1 cellular context compared by ENCODE assay signal in the genomic region with DNA sequence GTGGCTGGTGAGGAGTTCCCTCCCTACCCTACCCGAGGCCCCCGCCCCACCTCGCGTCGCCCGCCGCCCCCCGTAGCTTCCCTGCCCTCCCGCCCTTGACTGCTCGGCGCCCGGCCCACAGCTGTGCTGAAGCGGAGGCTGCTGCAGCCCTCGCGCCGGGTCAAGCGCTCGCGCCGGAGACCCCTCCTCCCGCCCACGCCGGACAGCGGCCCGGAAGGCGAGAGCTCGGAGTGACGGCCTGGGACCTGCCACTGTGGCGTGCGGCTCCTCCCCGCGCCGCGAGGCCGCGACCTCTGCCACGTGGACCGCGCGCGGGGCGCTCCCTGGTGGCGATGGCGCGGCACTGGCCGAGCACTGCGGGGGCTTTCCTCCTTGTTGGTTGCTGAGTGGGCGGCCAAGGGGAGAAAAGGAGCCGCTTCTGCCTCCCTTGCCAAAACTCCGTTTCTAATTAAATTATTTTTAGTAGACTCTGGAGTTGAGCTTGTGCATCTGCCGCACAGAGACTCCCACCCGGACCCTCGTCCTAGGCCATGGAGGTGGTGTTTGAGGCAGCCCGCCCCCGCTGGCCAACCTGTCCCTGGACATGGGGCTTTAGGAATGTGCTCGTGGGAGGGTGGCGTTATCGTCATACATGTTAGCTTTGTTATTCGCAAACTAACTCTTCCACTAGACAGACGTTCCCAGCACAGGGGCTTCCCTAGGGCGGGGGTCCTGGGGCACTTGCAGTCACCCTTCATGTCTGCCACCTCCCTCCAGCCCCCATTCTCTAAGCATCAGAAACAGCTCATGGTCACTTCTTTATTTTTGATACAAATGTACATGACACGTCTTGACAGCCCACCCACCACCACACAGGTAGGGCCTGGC.
TF ChIP-seq lines count a peak whose summit lies in the region.

No MANE protein-coding gene starts in this region.

TF ChIP-seq in K562, 482 proteins besides CTCF, POLR2A, EP300 and RAD21 (continued from another document):
- TF ChIP-seq ZBTB7A (IDR thresholded peaks at IDR 0.05; ENCODE audit: borderline replicate concordance, control insufficient read depth, low read depth, low read length) (peak; percentile 69; the same call in 1 of the 2 replicates), CXXC5 (CRISPR knock-in tag; IDR thresholded peaks at IDR 0.05) (peak; percentile 51), NR2C2 (CRISPR knock-in tag; IDR thresholded peaks at IDR 0.05) (no peak), NR2C2 (tag; IDR thresholded peaks at IDR 0.05) (peak; percentile 80), CTBP1 (IDR thresholded peaks at IDR 0.05; ENCODE audit: borderline replicate concordance) (no peak), HNRNPL (IDR thresholded peaks at IDR 0.05; ENCODE audit: low read depth, low read length) (peak; percentile 12; the same call in 1 of the 2 replicates), NFATC3 (IDR thresholded peaks at IDR 0.05) (no peak), ELF1 (tag; IDR thresholded peaks at IDR 0.05) (no peak), PCBP1 (IDR thresholded peaks at IDR 0.05; ENCODE audit: low read depth, low read length, poor library complexity, severe bottlenecking) (no peak), NFRKB (IDR thresholded peaks at IDR 0.05; ENCODE audit: low read depth) (no peak), MAZ (CRISPR knock-in tag; conservative IDR thresholded peaks at IDR 0.05 in 1 of 2, IDR thresholded peaks at IDR 0.05 in 1 of 2) (peak in 1 of 2 experiments; percentile 37; a peak in 1 of 4 replicates), HDGF (IDR thresholded peaks at IDR 0.05) (no peak), BHLHE40 (IDR thresholded peaks at IDR 0.05; ENCODE audit: low read length) (0 out of 2 replicates have a peak, but pooled peaks have one; percentile 15), ZNF197 (CRISPR knock-in tag; IDR thresholded peaks at IDR 0.05; ENCODE audit: low read depth) (no peak), RBM39 (optimal IDR thresholded peaks at IDR 0.05; ENCODE audit: low read depth, low read length) (no peak), GATAD2B (IDR thresholded peaks at IDR 0.05; ENCODE audit: borderline replicate concordance) (peak; percentile 46; the same call in 1 of the 2 replicates)
- TF ChIP-seq, protein P1, sequence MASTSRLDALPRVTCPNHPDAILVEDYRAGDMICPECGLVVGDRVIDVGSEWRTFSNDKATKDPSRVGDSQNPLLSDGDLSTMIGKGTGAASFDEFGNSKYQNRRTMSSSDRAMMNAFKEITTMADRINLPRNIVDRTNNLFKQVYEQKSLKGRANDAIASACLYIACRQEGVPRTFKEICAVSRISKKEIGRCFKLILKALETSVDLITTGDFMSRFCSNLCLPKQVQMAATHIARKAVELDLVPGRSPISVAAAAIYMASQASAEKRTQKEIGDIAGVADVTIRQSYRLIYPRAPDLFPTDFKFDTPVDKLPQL (IDR thresholded peaks at IDR 0.05; ENCODE audit: extremely low read depth, insufficient read length) = no peak
- TF ChIP-seq, protein P2, sequence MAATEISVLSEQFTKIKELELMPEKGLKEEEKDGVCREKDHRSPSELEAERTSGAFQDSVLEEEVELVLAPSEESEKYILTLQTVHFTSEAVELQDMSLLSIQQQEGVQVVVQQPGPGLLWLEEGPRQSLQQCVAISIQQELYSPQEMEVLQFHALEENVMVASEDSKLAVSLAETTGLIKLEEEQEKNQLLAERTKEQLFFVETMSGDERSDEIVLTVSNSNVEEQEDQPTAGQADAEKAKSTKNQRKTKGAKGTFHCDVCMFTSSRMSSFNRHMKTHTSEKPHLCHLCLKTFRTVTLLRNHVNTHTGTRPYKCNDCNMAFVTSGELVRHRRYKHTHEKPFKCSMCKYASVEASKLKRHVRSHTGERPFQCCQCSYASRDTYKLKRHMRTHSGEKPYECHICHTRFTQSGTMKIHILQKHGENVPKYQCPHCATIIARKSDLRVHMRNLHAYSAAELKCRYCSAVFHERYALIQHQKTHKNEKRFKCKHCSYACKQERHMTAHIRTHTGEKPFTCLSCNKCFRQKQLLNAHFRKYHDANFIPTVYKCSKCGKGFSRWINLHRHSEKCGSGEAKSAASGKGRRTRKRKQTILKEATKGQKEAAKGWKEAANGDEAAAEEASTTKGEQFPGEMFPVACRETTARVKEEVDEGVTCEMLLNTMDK (IDR thresholded peaks at IDR 0.05; ENCODE audit: borderline replicate concordance, insufficient read depth, low read depth, low read length, poor library complexity, severe bottlenecking) = peak; percentile 61
- TF ChIP-seq, protein P3, sequence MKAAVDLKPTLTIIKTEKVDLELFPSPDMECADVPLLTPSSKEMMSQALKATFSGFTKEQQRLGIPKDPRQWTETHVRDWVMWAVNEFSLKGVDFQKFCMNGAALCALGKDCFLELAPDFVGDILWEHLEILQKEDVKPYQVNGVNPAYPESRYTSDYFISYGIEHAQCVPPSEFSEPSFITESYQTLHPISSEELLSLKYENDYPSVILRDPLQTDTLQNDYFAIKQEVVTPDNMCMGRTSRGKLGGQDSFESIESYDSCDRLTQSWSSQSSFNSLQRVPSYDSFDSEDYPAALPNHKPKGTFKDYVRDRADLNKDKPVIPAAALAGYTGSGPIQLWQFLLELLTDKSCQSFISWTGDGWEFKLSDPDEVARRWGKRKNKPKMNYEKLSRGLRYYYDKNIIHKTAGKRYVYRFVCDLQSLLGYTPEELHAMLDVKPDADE (conservative IDR thresholded peaks at IDR 0.05; ENCODE audit: control insufficient read depth, low read depth, low read length) = peak; percentile 50; the same call in 1 of the 2 replicates
- TF ChIP-seq, protein P4, sequence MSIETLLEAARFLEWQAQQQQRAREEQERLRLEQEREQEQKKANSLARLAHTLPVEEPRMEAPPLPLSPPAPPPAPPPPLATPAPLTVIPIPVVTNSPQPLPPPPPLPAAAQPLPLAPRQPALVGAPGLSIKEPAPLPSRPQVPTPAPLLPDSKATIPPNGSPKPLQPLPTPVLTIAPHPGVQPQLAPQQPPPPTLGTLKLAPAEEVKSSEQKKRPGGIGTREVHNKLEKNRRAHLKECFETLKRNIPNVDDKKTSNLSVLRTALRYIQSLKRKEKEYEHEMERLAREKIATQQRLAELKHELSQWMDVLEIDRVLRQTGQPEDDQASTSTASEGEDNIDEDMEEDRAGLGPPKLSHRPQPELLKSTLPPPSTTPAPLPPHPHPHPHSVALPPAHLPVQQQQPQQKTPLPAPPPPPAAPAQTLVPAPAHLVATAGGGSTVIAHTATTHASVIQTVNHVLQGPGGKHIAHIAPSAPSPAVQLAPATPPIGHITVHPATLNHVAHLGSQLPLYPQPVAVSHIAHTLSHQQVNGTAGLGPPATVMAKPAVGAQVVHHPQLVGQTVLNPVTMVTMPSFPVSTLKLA (conservative IDR thresholded peaks at IDR 0.05) = peak; percentile 74 to 89
